In the genomic region with DNA sequence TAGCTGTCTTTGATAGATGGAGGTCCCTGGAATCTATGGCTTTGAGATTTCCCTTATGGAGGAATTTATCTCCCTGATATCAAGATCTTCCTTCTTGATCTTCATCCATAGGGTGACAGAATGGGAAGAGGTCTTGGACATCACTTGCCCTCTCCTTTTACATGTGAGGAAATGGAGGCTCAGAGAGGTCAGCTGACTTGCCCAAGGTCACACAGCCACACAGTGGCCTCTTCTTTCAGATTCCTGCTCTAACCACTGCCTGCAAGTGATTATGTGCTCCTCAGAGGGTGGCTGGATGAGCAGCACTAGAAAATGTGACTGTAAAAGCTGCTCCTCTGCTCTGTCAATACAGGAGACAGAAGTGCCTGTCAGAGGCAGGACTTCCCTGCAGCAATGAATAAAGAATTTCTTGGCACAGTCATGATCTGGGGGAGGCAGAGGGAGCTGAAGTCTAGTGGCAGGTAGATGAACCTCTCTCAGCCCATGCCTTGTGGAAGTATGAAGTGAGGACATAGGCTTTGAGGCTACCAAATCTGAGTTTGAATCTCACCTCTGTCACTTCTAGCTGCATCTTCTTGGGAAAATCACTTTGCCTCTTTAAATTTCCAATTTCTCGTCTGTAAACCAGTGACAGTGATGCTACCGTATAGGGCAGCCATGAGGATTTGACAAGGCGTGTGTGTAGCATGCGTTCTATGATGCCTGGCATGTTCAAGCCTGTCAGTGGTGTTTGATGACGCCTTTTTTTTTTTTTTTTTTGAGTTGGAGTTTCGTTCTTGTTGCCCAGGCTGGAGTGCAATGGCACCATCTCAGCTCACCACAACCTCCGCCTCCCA, we compare ENCODE assay signal across 1 cellular context.
A peak's percentile ranks its signal among the peaks of the same experiment; 100 is the strongest.
TF ChIP-seq lines count a peak whose summit lies in the region.

No MANE protein-coding gene starts in this region.

TF ChIP-seq in K562, 482 proteins besides CTCF, POLR2A, EP300 and RAD21:
- TF ChIP-seq ATF2 (CRISPR knock-in tag; IDR thresholded peaks at IDR 0.05) (no peak), PHB (CRISPR knock-in tag; IDR thresholded peaks at IDR 0.05) (no peak), MED1 (CRISPR knock-in tag; IDR thresholded peaks at IDR 0.05; ENCODE audit: borderline replicate concordance) (no peak), FOXP1 (CRISPR knock-in tag; IDR thresholded peaks at IDR 0.05) (no peak), ARHGAP35 (IDR thresholded peaks at IDR 0.05; ENCODE audit: partially characterized antibody) (no peak), HNRNPL (IDR thresholded peaks at IDR 0.05; ENCODE audit: low read depth, low read length) (no peak), IFI16 (CRISPR knock-in tag; IDR thresholded peaks at IDR 0.05) (no peak), HES1 (IDR thresholded peaks at IDR 0.05; ENCODE audit: low read depth) (no peak), RFX5 (IDR thresholded peaks at IDR 0.05; ENCODE audit: low read depth, low read length) (no peak), SP1 (CRISPR knock-in tag; IDR thresholded peaks at IDR 0.05) (no peak), ZNF449 (CRISPR knock-in tag; IDR thresholded peaks at IDR 0.05) (no peak), NELFE (IDR thresholded peaks at IDR 0.05; ENCODE audit: insufficient read depth, insufficient read length) (no peak), CBFA2T3 (IDR thresholded peaks at IDR 0.05) (no peak), HDAC2 (IDR thresholded peaks at IDR 0.05) (0 out of 2 replicates have a peak, but pooled peaks have one; percentile 31), ZBTB49 (CRISPR knock-in tag; IDR thresholded peaks at IDR 0.05; ENCODE audit: borderline replicate concordance) (no peak), HSF4 (CRISPR knock-in tag; IDR thresholded peaks at IDR 0.05; ENCODE audit: borderline replicate concordance) (no peak), ESRRB (CRISPR knock-in tag; IDR thresholded peaks at IDR 0.05; ENCODE audit: borderline replicate concordance) (no peak), SNIP1 (IDR thresholded peaks at IDR 0.05; ENCODE audit: low read depth) (no peak), CC2D1A (IDR thresholded peaks at IDR 0.05) (no peak), ATF4 (CRISPR knock-in tag; IDR thresholded peaks at IDR 0.05) (no peak), NFYB (IDR thresholded peaks at IDR 0.05; ENCODE audit: extremely low read depth, insufficient read length) (no peak), ZNF395 (CRISPR knock-in tag; IDR thresholded peaks at IDR 0.05) (no peak), HNRNPK (IDR thresholded peaks at IDR 0.05; ENCODE audit: low read depth, low read length, poor library complexity, severe bottlenecking) (no peak), MAFG (tag; conservative IDR thresholded peaks at IDR 0.05) (no peak), ZNF444 (CRISPR knock-in tag; IDR thresholded peaks at IDR 0.05) (no peak), SMARCE1 (IDR thresholded peaks at IDR 0.05) (no peak), FIP1L1 (IDR thresholded peaks at IDR 0.05; ENCODE audit: low read depth, low read length, poor library complexity, severe bottlenecking) (no peak), RBM25 (IDR thresholded peaks at IDR 0.05; ENCODE audit: low read depth, low read length, severe bottlenecking) (peak; percentile 57), KDM1A (IDR thresholded peaks at IDR 0.05) (peak; percentile 52 to 75; a peak in 3 of 4 replicates), ZFP36 (IDR thresholded peaks at IDR 0.05; ENCODE audit: low read depth, low read length, partially characterized antibody) (peak; percentile 84), DIDO1 (tag; IDR thresholded peaks at IDR 0.05; ENCODE audit: low read depth) (no peak), ARNT (IDR thresholded peaks at IDR 0.05) (no peak), BRCA1 (IDR thresholded peaks at IDR 0.05) (no peak), BRCA1 (CRISPR knock-in tag; IDR thresholded peaks at IDR 0.05) (no peak), BCOR (IDR thresholded peaks at IDR 0.05) (peak; percentile 37; the same call in 1 of the 2 replicates)
- TF ChIP-seq, protein P1, sequence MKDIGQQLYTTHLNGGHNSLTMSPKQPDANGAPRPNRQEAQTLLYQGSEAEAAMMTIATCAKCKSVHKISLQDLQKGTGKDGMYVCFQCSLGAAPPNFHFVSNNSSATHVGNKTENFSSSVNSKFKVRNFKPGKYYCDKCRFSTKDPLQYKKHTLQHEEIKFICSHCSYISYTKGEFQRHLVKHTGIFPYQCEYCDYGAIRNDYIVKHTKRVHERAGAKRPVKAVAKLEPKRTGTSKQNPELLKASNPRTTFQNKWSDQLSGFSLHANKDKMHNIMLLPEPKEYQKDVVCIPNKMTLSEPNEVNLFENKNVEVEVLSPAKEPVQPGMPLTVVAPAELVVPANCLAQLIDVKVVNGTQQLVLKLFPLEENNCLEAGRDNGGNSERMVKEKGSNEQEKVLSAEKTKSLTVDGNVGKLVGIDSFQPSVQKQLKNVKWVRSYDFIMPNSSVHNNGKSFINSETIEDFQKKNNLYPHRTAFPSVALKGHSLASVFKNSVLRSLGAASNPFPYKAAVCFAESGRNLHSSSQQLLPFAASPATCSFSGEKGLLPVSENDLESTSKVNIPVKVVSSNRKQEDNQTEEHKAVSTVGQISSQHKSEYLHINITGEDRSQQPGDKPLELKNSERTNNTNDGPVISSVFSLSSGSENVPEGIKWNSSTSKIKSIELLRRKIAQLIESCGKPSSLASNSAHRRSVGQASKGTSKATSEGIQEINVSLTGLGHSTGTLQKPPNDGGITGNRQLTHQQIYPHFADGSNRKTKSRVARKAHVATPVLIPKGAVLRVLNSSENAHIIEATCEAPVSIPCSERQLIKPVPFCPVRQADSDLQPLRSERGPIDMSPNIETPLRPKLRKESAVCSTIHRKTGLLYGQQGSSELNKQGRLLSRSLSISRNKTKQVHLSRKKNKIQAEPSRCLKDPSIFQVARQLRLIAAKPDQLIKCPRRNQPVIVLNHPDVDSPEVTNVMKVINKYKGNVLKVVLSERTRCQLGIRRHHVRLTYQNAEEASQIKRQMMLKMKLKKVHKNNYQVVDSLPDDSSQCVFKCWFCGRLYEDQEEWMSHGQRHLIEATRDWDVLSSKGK (CRISPR knock-in tag; IDR thresholded peaks at IDR 0.05) = no peak
- TF ChIP-seq, protein P2, sequence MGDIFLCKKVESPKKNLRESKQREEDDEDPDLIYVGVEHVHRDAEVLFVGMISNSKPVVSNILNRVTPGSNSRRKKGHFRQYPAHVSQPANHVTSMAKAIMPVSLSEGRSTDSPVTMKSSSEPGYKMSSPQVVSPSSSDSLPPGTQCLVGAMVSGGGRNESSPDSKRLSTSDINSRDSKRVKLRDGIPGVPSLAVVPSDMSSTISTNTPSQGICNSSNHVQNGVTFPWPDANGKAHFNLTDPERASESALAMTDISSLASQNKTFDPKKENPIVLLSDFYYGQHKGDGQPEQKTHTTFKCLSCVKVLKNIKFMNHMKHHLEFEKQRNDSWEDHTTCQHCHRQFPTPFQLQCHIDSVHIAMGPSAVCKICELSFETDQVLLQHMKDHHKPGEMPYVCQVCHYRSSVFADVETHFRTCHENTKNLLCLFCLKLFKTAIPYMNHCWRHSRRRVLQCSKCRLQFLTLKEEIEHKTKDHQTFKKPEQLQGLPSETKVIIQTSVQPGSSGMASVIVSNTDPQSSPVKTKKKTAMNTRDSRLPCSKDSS (IDR thresholded peaks at IDR 0.05; ENCODE audit: low read depth, partially characterized antibody) = no peak
